ENCODE assay signal across 7 cellular contexts in genomic region chr6:66931787-66932186, GRCh38.
"Had no signal": no experiment of that assay in that cellular context is flagged by ENCODE, and none has a peak within 500 bp of the region (broad histone marks: within the 10 kb centered on the region; RNA-seq: fewer than 3 reads in every experiment).

No MANE protein-coding gene starts in this region.

- FAIRE-seq: H1, H54, HTR-8/SVneo had no signal

- DNase-seq: H9, HCEC 1CT, KBM-7 had no signal

- ATAC-seq: GM23338 had no signal

- H2AFZ ChIP-seq: GM23338 had no signal

- H3K4me2 ChIP-seq: GM23338 had no signal

- H3K4me3 ChIP-seq: GM23338 had no signal
